In the genomic region with DNA sequence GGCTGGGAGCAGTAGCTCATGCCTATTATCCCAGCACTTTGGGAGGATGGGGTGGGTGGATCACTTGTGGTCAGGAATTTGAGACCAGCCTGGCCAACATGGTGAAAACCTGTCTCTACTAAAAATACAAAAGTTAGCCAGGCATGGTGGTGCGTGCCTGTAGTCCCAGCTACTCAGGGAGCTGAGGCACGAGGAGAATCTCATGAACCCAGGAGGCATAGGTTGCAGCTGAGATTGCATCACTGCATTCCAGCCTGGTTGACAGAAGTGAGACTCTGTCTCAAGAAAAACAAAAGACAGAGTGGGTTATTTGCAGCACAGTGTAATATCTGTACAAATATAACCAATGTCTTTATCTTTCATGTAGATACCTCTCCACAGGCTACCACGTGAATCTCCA, we compare ENCODE assay signal across 7 cellular contexts.
DNase-seq lines count a peak whose midpoint lies in the region; ATAC-seq lines count a peak whose summit lies in the region.
"Not testable (repeated sequence)": the region's sequence is repeated elsewhere in the genome, so short reads cannot be mapped to it uniquely, and the experiment has no call there.

No MANE protein-coding gene starts in this region.

- intact Hi-C loops in left ventricle myocardium superior (cut with micrococcal nuclease) = not testable (repeated sequence)

- H3K4me2 ChIP-seq in skeletal muscle satellite cell (ENCODE audit: low read length) = not testable (repeated sequence)

- not testable (repeated sequence) for H3K36me3 ChIP-seq in muscle layer of duodenum (ENCODE audit: control insufficient read depth in 1 of 2, insufficient read depth in 2 of 2, low read length in 2 of 2); skeletal muscle satellite cell (ENCODE audit: insufficient read depth, low read length)

- H3K4me1 ChIP-seq in muscle layer of duodenum (ENCODE audit: control insufficient read depth in 1 of 2, insufficient read depth in 2 of 2, low read length in 2 of 2) (peaks cover 4 to 26% of the 10 kb centered on the region in 2 donors), skeletal muscle satellite cell (ENCODE audit: control insufficient read depth, insufficient read depth, low read length) (peaks cover 83% of the 10 kb centered on the region)

- H3K4me3 ChIP-seq in muscle layer of duodenum (ENCODE audit: low read depth in 1 of 2, low read length in 2 of 2); skeletal muscle satellite cell (ENCODE audit: low read length): not testable (repeated sequence)

- DNase-seq in GM04503 (ENCODE audit: low read depth) (peak; percentile 57), OCI-M1 (lab: John Stamatoyannopoulos, UW) (peak; percentile 55), astrocyte of the hippocampus (ENCODE audit: low read depth, low spot score) (peak; percentile 65)
- not testable (repeated sequence) for DNase-seq in epithelial cell of prostate (ENCODE audit: low read depth, low spot score); left ventricle myocardium superior

- not testable (repeated sequence) for H3K27me3 ChIP-seq in muscle layer of duodenum (ENCODE audit: low read depth, low read length); skeletal muscle satellite cell (ENCODE audit: control insufficient read depth, insufficient read depth, low read length)

- peak overlapping the region; percentile 10 for H3K27ac ChIP-seq in epithelial cell of prostate
- peak overlapping the region; percentile 5 for H3K27ac ChIP-seq in muscle layer of duodenum (ENCODE audit: low read length)

- H3K9ac ChIP-seq in skeletal muscle satellite cell (ENCODE audit: low read depth, low read length) = peak overlapping the region; percentile 80

- not testable (repeated sequence) for H3K9me3 ChIP-seq in muscle layer of duodenum (ENCODE audit: control insufficient read depth in 1 of 2, low read length in 2 of 2); skeletal muscle satellite cell (replicated peaks; ENCODE audit: low read length)

- peak; percentile 32 for ATAC-seq in left ventricle myocardium superior
